ENCODE assay signal across 8 cellular contexts in the genomic region with DNA sequence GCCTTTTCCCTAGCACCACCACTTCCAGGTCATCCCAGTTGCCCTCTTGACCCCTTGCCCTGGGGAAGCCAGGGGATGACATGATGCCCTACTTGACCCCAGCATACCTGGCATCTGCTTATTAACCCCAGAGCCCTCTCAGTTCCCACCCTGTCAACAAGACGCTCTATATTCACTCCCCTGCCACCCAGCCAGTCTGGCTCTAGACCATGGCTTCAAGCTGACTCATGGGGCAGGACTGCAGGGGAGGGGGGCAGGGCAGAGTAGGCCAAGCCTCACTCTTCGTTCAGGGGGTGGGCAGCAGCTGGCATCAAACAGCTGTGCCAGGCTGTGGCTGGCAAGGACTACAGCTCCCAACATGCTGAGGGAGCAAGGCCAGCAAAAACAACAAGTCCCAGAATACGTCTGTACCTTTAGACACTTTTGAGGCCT. TPM values are rescaled to one million over a fixed set of nuclear protein-coding genes. Genes with fewer than 3 reads are reported as not detected.
DNase-seq lines count a peak whose midpoint lies in the region; ATAC-seq, FAIRE-seq and TF ChIP-seq lines count a peak whose summit lies in the region.

No MANE protein-coding gene starts in this region.

- TF ChIP-seq CTCF in A549 (IDR thresholded peaks at IDR 0.05), result no peak
- TF ChIP-seq CTCF in K562 (IDR thresholded peaks at IDR 0.05 in 2 of 3, conservative IDR thresholded peaks at IDR 0.05 in 1 of 3; ENCODE audit: insufficient read depth in 2 of 3, low read depth in 1 of 3, low read length in 3 of 3), result no peak
- TF ChIP-seq CTCF in tibial nerve (IDR thresholded peaks at IDR 0.05), result no peak

- BruUV-seq in K562 (replicated peaks; lab: Mats Ljungman, UMichigan), result no TSS peak

- ATAC-seq in A549, result 0 out of 6 replicates have a peak, but pooled peaks of 1 of the 2 experiments have one; percentile 3
- ATAC-seq in K562, result no peak
- ATAC-seq in GM18861 (IDR thresholded peaks at IDR 0.05; ENCODE audit: unreplicated experiment), result no peak

- DNase-seq in A549 (ENCODE audit: low read depth in 1 of 2, low spot score in 1 of 2), result peak in 1 of 2 experiments; percentile 39
- peak; percentile 48 for DNase-seq in HK-2 (ENCODE audit: unreplicated experiment)
- DNase-seq in K562 (ENCODE audit: extremely low read depth in 1 of 4, low spot score in 3 of 4), result peak in 1 of 4 experiments; percentile 23
- no peak for DNase-seq in tibial nerve (ENCODE audit: low spot score in 2 of 2)
- no peak for DNase-seq in NCI-H2196 (lab: John Stamatoyannopoulos, UW; ENCODE audit: unreplicated experiment)
- no peak for DNase-seq in NCI-H82 treated with DMSO at 0.1 percent for 48 hours (lab: John Stamatoyannopoulos, UW; ENCODE audit: unreplicated experiment)

- no peaks in the 10 kb centered on the region for H3K9me3 ChIP-seq in A549
- no peaks in the 10 kb centered on the region for H3K9me3 ChIP-seq in K562 (replicated peaks; ENCODE audit: control insufficient read depth, insufficient read depth, low read depth, low read length)
- no peaks in the 10 kb centered on the region for H3K9me3 ChIP-seq in tibial nerve

- no peak for TF ChIP-seq EP300 in A549 (IDR thresholded peaks at IDR 0.05)
- TF ChIP-seq EP300 in K562 (IDR thresholded peaks at IDR 0.05; ENCODE audit: low read length), result no peak
- peak in 1 of 2 donors; percentile 32 for TF ChIP-seq EP300 in tibial nerve (IDR thresholded peaks at IDR 0.05)

- in situ Hi-C loops in K562 (cut with MboI), result no loop called here

- CTCF ChIA-PET in A549 (lab: Yijun Ruan, JAX), result interaction anchor here (0.9 to 15.8 kb wide), 3 partner anchors 15 to 408 kb away, joined by 3 to 110 read pairs (median 3); a partner anchor contains a TSS
- CTCF ChIA-PET in K562 (lab: Yijun Ruan, JAX; ENCODE audit: low intra/inter-chr PET ratio), result interaction anchor here (0.6 kb wide), 1 partner anchor 387 kb away, joined by 3 read pairs; no protein-coding TSS in a partner anchor

- TF ChIP-seq RAD21 in A549 (conservative IDR thresholded peaks at IDR 0.05 in 1 of 2, IDR thresholded peaks at IDR 0.05 in 1 of 2) (no peak), K562 (CRISPR knock-in tag; conservative IDR thresholded peaks at IDR 0.05 in 1 of 2, IDR thresholded peaks at IDR 0.05 in 1 of 2) (no peak)

- H3K4me2 ChIP-seq in A549 (peak overlapping the region; percentile 84), K562 (ENCODE audit: insufficient read depth, low read length) (peak overlapping the region; percentile 82)

- H3K9ac ChIP-seq in K562 (ENCODE audit: insufficient read depth in 1 of 2, low read depth in 2 of 2, low read length in 2 of 2), result peak overlapping the region; percentile 31 to 66; a peak in 3 of 4 replicates

- TF ChIP-seq POLR2A in A549 (IDR thresholded peaks at IDR 0.05; ENCODE audit: low read length), result no peak
- no peak for TF ChIP-seq POLR2A in K562 (conservative IDR thresholded peaks at IDR 0.05)
- TF ChIP-seq POLR2A in tibial nerve (IDR thresholded peaks at IDR 0.05), result no peak

- H3K4me3 ChIP-seq in A549 (peak overlapping the region; percentile 68; the same call in 2 of the 3 replicates), K562 (peak overlapping the region; percentile 65; the same call in 1 of the 2 replicates), tibial nerve (peak overlapping the region in 3 of 4 donors; percentile 68 to 90 (median 79))

- H3K27me3 ChIP-seq in K562 (ENCODE audit: control insufficient read depth in 2 of 2, insufficient read depth in 2 of 2, low read length in 2 of 2) (no peaks in the 10 kb centered on the region), layer of hippocampus (ENCODE audit: control insufficient read depth, insufficient read depth, low read length) (no peaks in the 10 kb centered on the region), tibial nerve (no peaks in the 10 kb centered on the region)

- H3K79me2 ChIP-seq in K562 (ENCODE audit: control insufficient read depth, insufficient read depth, low read length), result peaks cover 45% of the 10 kb centered on the region

- intact Hi-C loops in K562 (cut with micrococcal nuclease), result no loop called here

- POLR2A ChIA-PET in A549 (lab: Yijun Ruan, JAX) (interaction anchor here (1.5 to 3.2 kb wide), 4 partner anchors 7 to 38 kb away, joined by 7 to 28 read pairs (median 10); a partner anchor contains a TSS), K562 (lab: Yijun Ruan, JAX) (interaction anchor here (0.6 kb wide), 1 partner anchor 44 kb away, joined by 3 read pairs; no protein-coding TSS in a partner anchor)

- H3K4me1 ChIP-seq in A549 (peaks cover 47% of the 10 kb centered on the region), K562 (replicated peaks in 1 of 2; ENCODE audit: control insufficient read depth in 2 of 2, insufficient read depth in 2 of 2, low read length in 2 of 2) (peaks cover 47 to 48% of the 10 kb centered on the region in 2 experiments), tibial nerve (peaks cover 0 to 61% (median 45%) of the 10 kb centered on the region in 4 donors)

- peak overlapping the region; percentile 80 to 91; a peak in 4 of 6 replicates for H3K27ac ChIP-seq in A549
- H3K27ac ChIP-seq in K562 (ENCODE audit: extremely low read depth, low read depth, low read length), result peak overlapping the region; percentile 82
- H3K27ac ChIP-seq in layer of hippocampus (ENCODE audit: low read depth, low read length), result peak overlapping the region; percentile 86
- H3K27ac ChIP-seq in tibial nerve, result peak overlapping the region; percentile 90 to 99 (median 93)

- WGBS in A549 (ENCODE audit: missing lambda C conversion rate), result 65% methylated on average over 2 of the region's 3 CpGs
- WGBS in K562 (ENCODE audit: insufficient coverage, low coverage, missing lambda C conversion rate), result 21% methylated on average over 2 of the region's 3 CpGs
- 15 to 20% methylated on average over 3 of the region's 3 CpGs for WGBS in tibial nerve, 2 donors

- H2AFZ ChIP-seq in K562 (ENCODE audit: low read depth, low read length), result no peak overlapping the region

- H3K9me1 ChIP-seq in K562 (ENCODE audit: control insufficient read depth, insufficient read depth, low read length), result no peaks in the 10 kb centered on the region

- no peaks in the 10 kb centered on the region; the same call in 1 of the 2 replicates for H4K20me1 ChIP-seq in K562 (replicated peaks; ENCODE audit: control insufficient read depth, insufficient read depth, low read length)

- H3K36me3 ChIP-seq in K562 (ENCODE audit: control insufficient read depth, insufficient read depth, low read length), result peaks cover 25% of the 10 kb centered on the region; the same call in 2 of the 3 replicates
- H3K36me3 ChIP-seq in tibial nerve, result peaks cover 0 to 37% (median 12%) of the 10 kb centered on the region in 3 donors

- FAIRE-seq in A549 (lab: Jason Lieb, UNC) (no peak), K562 (lab: Jason Lieb, UNC) (peak; percentile 62)

RNA-seq across cellular contexts. Expression of a gene that starts 5.3 kb away (rescaled TPM):
- 11.8 and 14.3 TPM in 2 replicates for polyA plus RNA-seq in A549 (2011; rRNA removed)
- 7.0 and 8.3 TPM in 2 replicates for polyA plus RNA-seq in A549 (2012; cell fraction: cytosol; rRNA removed)
- 14.1 TPM in 2 replicates for polyA plus RNA-seq in A549 (2012; cell fraction: nucleus; rRNA removed)
- polyA plus RNA-seq in A549 (2017; fragmentation: RNase III; extraction: RNeasy Plus Mini Kit Qiagen cat#74134 plus additional on column Dnase treatment), result 10.8 to 14.0 TPM (median 11.6 TPM) in 3 replicates
- polyA minus RNA-seq in A549 (2011; rRNA and poly(A)+ RNA removed), result 11.0 and 15.0 TPM in 2 replicates
- 19.3 and 29.8 TPM in 2 replicates for total RNA-seq in K562 (2011; cell fraction: chromatin; rRNA removed; ENCODE audit: low replicate concordance)
- total RNA-seq in K562 (2011; cell fraction: nucleolus; rRNA removed), result 17.8 and 19.2 TPM in 2 replicates
- total RNA-seq in K562 (2011; cell fraction: nucleoplasm; rRNA removed), result 17.0 and 19.8 TPM in 2 replicates
- 4.2 and 4.7 TPM in 2 replicates for total RNA-seq in K562 (2014; rRNA removed)
- total RNA-seq in K562 (2014; rRNA removed; fragmentation: Illumina TruSeq; extraction: Trizol), result 2.1 and 2.3 TPM in 2 replicates
- 3.6 and 4.0 TPM in 2 replicates for total RNA-seq in K562 (2015; rRNA removed; fragmentation: Illumina TruSeq; extraction: Trizol)
- 4.0 and 6.0 TPM in 2 replicates for total RNA-seq in K562 (2021)
- polyA plus RNA-seq in K562 (2011; rRNA removed), result 8.0 and 10.2 TPM in 2 replicates
- polyA plus RNA-seq in K562 (2011; cell fraction: cytosol; rRNA removed), result 11.7 and 14.1 TPM in 2 replicates
- polyA plus RNA-seq in K562 (2011; cell fraction: nucleus; rRNA removed), result 45.1 and 49.8 TPM in 2 replicates
- 5.1 and 8.0 TPM in 2 replicates for polyA plus RNA-seq in K562 (2012)
- polyA plus RNA-seq in K562 (2014; fragmentation: Illumina TruSeq; extraction: Trizol), result 4.5 and 6.0 TPM in 2 replicates
- polyA plus RNA-seq in K562 (2014; fragmentation: Nextera tagmentation; extraction: Ambion mirVana), result 1 to 10 TPM in 1 of 2 experiments, under 1 TPM in 1; 0.45 to 1.1 TPM
- polyA plus RNA-seq in K562 (2014; rRNA removed), result 6.4 and 7.0 TPM in 2 replicates
- 4.9 and 5.3 TPM in 2 replicates for polyA minus RNA-seq in K562 (2011; rRNA and poly(A)+ RNA removed)
- 2.0 and 2.4 TPM in 2 replicates for polyA minus RNA-seq in K562 (2011; cell fraction: cytosol; rRNA and poly(A)+ RNA removed)
- 8.8 and 14.0 TPM in 2 replicates for polyA minus RNA-seq in K562 (2011; cell fraction: nucleus; rRNA and poly(A)+ RNA removed)
- 10 to 100 TPM; 13.3 to 19.5 (median 14.7) TPM for total RNA-seq in tibial nerve

RNA-seq across cellular contexts. Expression of a gene that starts 7.4 kb away (rescaled TPM):
- polyA plus RNA-seq in A549 (2011; rRNA removed) (196 and 230 TPM in 2 replicates), A549 (2017; fragmentation: RNase III; extraction: RNeasy Plus Mini Kit Qiagen cat#74134 plus additional on column Dnase treatment) (180 to 191 TPM (median 189 TPM) in 3 replicates), K562 (2011; rRNA removed) (196 and 209 TPM in 2 replicates), K562 (2014; fragmentation: Illumina TruSeq; extraction: Trizol) (174 and 184 TPM in 2 replicates), K562 (2014; fragmentation: Nextera tagmentation; extraction: Ambion mirVana) (100 to 1,000 TPM; 110 to 125 TPM), K562 (2014; rRNA removed) (220 and 244 TPM in 2 replicates)
- 405 and 412 TPM in 2 replicates for polyA plus RNA-seq in A549 (2012; cell fraction: cytosol; rRNA removed)
- polyA plus RNA-seq in A549 (2012; cell fraction: nucleus; rRNA removed), result 220 and 284 TPM in 2 replicates
- 151 and 160 TPM in 2 replicates for polyA minus RNA-seq in A549 (2011; rRNA and poly(A)+ RNA removed)
- total RNA-seq in K562 (2011; cell fraction: chromatin; rRNA removed; ENCODE audit: low replicate concordance), result 76.3 and 158 TPM in 2 replicates
- total RNA-seq in K562 (2011; cell fraction: nucleolus; rRNA removed), result 104 and 106 TPM in 2 replicates
- total RNA-seq in K562 (2011; cell fraction: nucleoplasm; rRNA removed), result 71.8 and 73.3 TPM in 2 replicates
- total RNA-seq in K562 (2014; rRNA removed) (215 and 273 TPM in 2 replicates), K562 (2014; rRNA removed; fragmentation: Illumina TruSeq; extraction: Trizol) (109 and 132 TPM in 2 replicates), K562 (2015; rRNA removed; fragmentation: Illumina TruSeq; extraction: Trizol) (131 and 132 TPM in 2 replicates), K562 (2021) (211 and 214 TPM in 2 replicates), tibial nerve (10 to 100 TPM; 67.2 to 97.7 (median 93.7) TPM)
- polyA plus RNA-seq in K562 (2011; cell fraction: cytosol; rRNA removed), result 233 and 355 TPM in 2 replicates
- polyA plus RNA-seq in K562 (2011; cell fraction: nucleus; rRNA removed), result 280 and 299 TPM in 2 replicates
- 165 and 193 TPM in 2 replicates for polyA plus RNA-seq in K562 (2012)
- 71.8 and 110 TPM in 2 replicates for polyA minus RNA-seq in K562 (2011; rRNA and poly(A)+ RNA removed)
- polyA minus RNA-seq in K562 (2011; cell fraction: cytosol; rRNA and poly(A)+ RNA removed), result 42.0 and 53.1 TPM in 2 replicates
- 30.8 and 50.8 TPM in 2 replicates for polyA minus RNA-seq in K562 (2011; cell fraction: nucleus; rRNA and poly(A)+ RNA removed)

RNA-seq across cellular contexts. Expression of a gene that starts 14.0 kb away (rescaled TPM):
- polyA plus RNA-seq in A549 (2011; rRNA removed) (50.4 and 60.0 TPM in 2 replicates), A549 (2017; fragmentation: RNase III; extraction: RNeasy Plus Mini Kit Qiagen cat#74134 plus additional on column Dnase treatment) (39.6 to 47.0 TPM (median 45.3 TPM) in 3 replicates), K562 (2011; rRNA removed) (9.7 and 15.0 TPM in 2 replicates), K562 (2014; fragmentation: Illumina TruSeq; extraction: Trizol) (10.1 and 12.2 TPM in 2 replicates), K562 (2014; fragmentation: Nextera tagmentation; extraction: Ambion mirVana) (1 to 10 TPM; 5.6 to 5.9 TPM), K562 (2014; rRNA removed) (10.2 and 11.1 TPM in 2 replicates)
- polyA plus RNA-seq in A549 (2012; cell fraction: cytosol; rRNA removed), result 33.9 and 43.3 TPM in 2 replicates
- 92.6 and 98.6 TPM in 2 replicates for polyA plus RNA-seq in A549 (2012; cell fraction: nucleus; rRNA removed)
- polyA minus RNA-seq in A549 (2011; rRNA and poly(A)+ RNA removed), result 67.2 and 75.7 TPM in 2 replicates
- total RNA-seq in K562 (2011; cell fraction: chromatin; rRNA removed; ENCODE audit: low replicate concordance), result 32.8 and 68.6 TPM in 2 replicates
- 47.4 and 50.4 TPM in 2 replicates for total RNA-seq in K562 (2011; cell fraction: nucleolus; rRNA removed)
- total RNA-seq in K562 (2011; cell fraction: nucleoplasm; rRNA removed), result 42.5 and 44.3 TPM in 2 replicates
- total RNA-seq in K562 (2014; rRNA removed) (11.3 and 11.5 TPM in 2 replicates), K562 (2014; rRNA removed; fragmentation: Illumina TruSeq; extraction: Trizol) (5.4 and 6.7 TPM in 2 replicates), K562 (2015; rRNA removed; fragmentation: Illumina TruSeq; extraction: Trizol) (5.7 TPM in 2 replicates), K562 (2021) (13.7 and 15.8 TPM in 2 replicates), tibial nerve (10 to 100 TPM; 16.1 to 23.2 (median 18.7) TPM)
- polyA plus RNA-seq in K562 (2011; cell fraction: cytosol; rRNA removed), result 14.0 and 17.3 TPM in 2 replicates
- 23.1 and 29.9 TPM in 2 replicates for polyA plus RNA-seq in K562 (2011; cell fraction: nucleus; rRNA removed)
- 8.0 and 12.3 TPM in 2 replicates for polyA plus RNA-seq in K562 (2012)
- polyA minus RNA-seq in K562 (2011; rRNA and poly(A)+ RNA removed), result 13.1 and 13.9 TPM in 2 replicates
- 10.6 and 15.7 TPM in 2 replicates for polyA minus RNA-seq in K562 (2011; cell fraction: cytosol; rRNA and poly(A)+ RNA removed)
- 11.6 and 15.0 TPM in 2 replicates for polyA minus RNA-seq in K562 (2011; cell fraction: nucleus; rRNA and poly(A)+ RNA removed)

RNA-seq across cellular contexts. Expression of a gene that starts 30.6 kb away (rescaled TPM):
- polyA plus RNA-seq in A549 (2011; rRNA removed) (34.9 and 39.7 TPM in 2 replicates), A549 (2017; fragmentation: RNase III; extraction: RNeasy Plus Mini Kit Qiagen cat#74134 plus additional on column Dnase treatment) (50.3 to 53.5 TPM (median 53.5 TPM) in 3 replicates), K562 (2011; rRNA removed) (30.4 and 34.6 TPM in 2 replicates), K562 (2014; fragmentation: Illumina TruSeq; extraction: Trizol) (33.3 and 34.4 TPM in 2 replicates), K562 (2014; fragmentation: Nextera tagmentation; extraction: Ambion mirVana) (10 to 100 TPM in 1 of 2 experiments, 1 to 10 TPM in 1; 7.5 to 12.2 TPM), K562 (2014; rRNA removed) (39.0 and 43.9 TPM in 2 replicates)
- polyA plus RNA-seq in A549 (2012; cell fraction: cytosol; rRNA removed), result 42.2 and 47.5 TPM in 2 replicates
- polyA plus RNA-seq in A549 (2012; cell fraction: nucleus; rRNA removed), result 132 and 165 TPM in 2 replicates
- polyA minus RNA-seq in A549 (2011; rRNA and poly(A)+ RNA removed), result 37.3 and 38.6 TPM in 2 replicates
- total RNA-seq in K562 (2011; cell fraction: chromatin; rRNA removed; ENCODE audit: low replicate concordance), result 129 and 224 TPM in 2 replicates
- 134 and 157 TPM in 2 replicates for total RNA-seq in K562 (2011; cell fraction: nucleolus; rRNA removed)
- total RNA-seq in K562 (2011; cell fraction: nucleoplasm; rRNA removed), result 133 and 142 TPM in 2 replicates
- total RNA-seq in K562 (2014; rRNA removed) (27.3 and 30.8 TPM in 2 replicates), K562 (2014; rRNA removed; fragmentation: Illumina TruSeq; extraction: Trizol) (26.4 and 28.3 TPM in 2 replicates), K562 (2015; rRNA removed; fragmentation: Illumina TruSeq; extraction: Trizol) (30.0 and 31.0 TPM in 2 replicates), K562 (2021) (38.4 and 41.2 TPM in 2 replicates), tibial nerve (10 to 100 TPM; 14.4 to 30.8 (median 20.8) TPM)
- 27.2 and 33.0 TPM in 2 replicates for polyA plus RNA-seq in K562 (2011; cell fraction: cytosol; rRNA removed)
- polyA plus RNA-seq in K562 (2011; cell fraction: nucleus; rRNA removed), result 203 and 225 TPM in 2 replicates
- 40.8 and 55.4 TPM in 2 replicates for polyA plus RNA-seq in K562 (2012)
- polyA minus RNA-seq in K562 (2011; rRNA and poly(A)+ RNA removed), result 17.1 and 23.9 TPM in 2 replicates
- 14.3 and 32.8 TPM in 2 replicates for polyA minus RNA-seq in K562 (2011; cell fraction: cytosol; rRNA and poly(A)+ RNA removed)
- 57.6 and 74.3 TPM in 2 replicates for polyA minus RNA-seq in K562 (2011; cell fraction: nucleus; rRNA and poly(A)+ RNA removed)

RNA-seq across cellular contexts. Expression of a gene that starts 37.9 kb away (rescaled TPM):
- polyA plus RNA-seq in A549 (2011; rRNA removed) (428 and 543 TPM in 2 replicates), A549 (2017; fragmentation: RNase III; extraction: RNeasy Plus Mini Kit Qiagen cat#74134 plus additional on column Dnase treatment) (376 to 390 TPM (median 380 TPM) in 3 replicates), K562 (2011; rRNA removed) (221 and 257 TPM in 2 replicates), K562 (2014; fragmentation: Illumina TruSeq; extraction: Trizol) (209 and 259 TPM in 2 replicates), K562 (2014; fragmentation: Nextera tagmentation; extraction: Ambion mirVana) (10 to 100 TPM in 1 of 2 experiments, 1 to 10 TPM in 1; 7.1 to 15.6 TPM), K562 (2014; rRNA removed) (128 and 140 TPM in 2 replicates)
- 274 and 325 TPM in 2 replicates for polyA plus RNA-seq in A549 (2012; cell fraction: cytosol; rRNA removed)
- polyA plus RNA-seq in A549 (2012; cell fraction: nucleus; rRNA removed), result 613 and 632 TPM in 2 replicates
- 597 and 682 TPM in 2 replicates for polyA minus RNA-seq in A549 (2011; rRNA and poly(A)+ RNA removed)
- total RNA-seq in K562 (2011; cell fraction: chromatin; rRNA removed; ENCODE audit: low replicate concordance), result 216 and 351 TPM in 2 replicates
- total RNA-seq in K562 (2011; cell fraction: nucleolus; rRNA removed), result 188 and 217 TPM in 2 replicates
- 152 and 172 TPM in 2 replicates for total RNA-seq in K562 (2011; cell fraction: nucleoplasm; rRNA removed)
- total RNA-seq in K562 (2014; rRNA removed) (192 and 235 TPM in 2 replicates), K562 (2014; rRNA removed; fragmentation: Illumina TruSeq; extraction: Trizol) (199 and 201 TPM in 2 replicates), K562 (2015; rRNA removed; fragmentation: Illumina TruSeq; extraction: Trizol) (199 TPM in 2 replicates), K562 (2021) (232 and 256 TPM in 2 replicates), tibial nerve (100 to 1,000 TPM; 134 to 190 (median 149) TPM)
- polyA plus RNA-seq in K562 (2011; cell fraction: cytosol; rRNA removed), result 155 and 189 TPM in 2 replicates
- 183 and 202 TPM in 2 replicates for polyA plus RNA-seq in K562 (2011; cell fraction: nucleus; rRNA removed)
- polyA plus RNA-seq in K562 (2012), result 167 and 233 TPM in 2 replicates
- 359 and 459 TPM in 2 replicates for polyA minus RNA-seq in K562 (2011; rRNA and poly(A)+ RNA removed)
- 187 and 265 TPM in 2 replicates for polyA minus RNA-seq in K562 (2011; cell fraction: cytosol; rRNA and poly(A)+ RNA removed)
- 78.8 and 118 TPM in 2 replicates for polyA minus RNA-seq in K562 (2011; cell fraction: nucleus; rRNA and poly(A)+ RNA removed)
